ENCODE assay signal across 21 cellular contexts in the genomic region with DNA sequence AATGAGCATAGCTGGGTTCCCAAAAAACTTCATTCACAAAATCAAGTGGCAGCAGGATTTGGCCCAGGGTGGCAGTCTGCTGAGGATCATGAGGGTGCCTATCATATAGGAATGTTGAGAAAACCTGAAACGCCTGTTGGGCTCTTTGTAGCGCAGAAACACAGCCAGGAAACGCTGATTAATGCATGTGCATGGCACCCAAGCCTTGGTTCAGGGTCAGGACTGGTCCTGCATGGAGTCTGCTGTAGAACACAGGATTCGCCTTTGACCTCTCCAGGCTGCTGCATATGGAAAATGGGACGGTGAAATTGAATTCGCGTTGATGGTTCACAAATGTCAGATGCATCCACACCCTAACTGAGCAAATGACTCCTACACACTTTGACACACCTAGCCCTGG.
"Had no signal": no experiment of that assay in that cellular context is flagged by ENCODE, and none has a peak within 500 bp of the region (broad histone marks: within the 10 kb centered on the region; RNA-seq: fewer than 3 reads in every experiment).

No MANE protein-coding gene starts in this region.

- H3K27me3 Mint-ChIP-seq: activated CD4-positive, alpha-beta T cell treated with anti-CD3 and anti-CD28 coated beads for 36 hours had no signal

- H3K27ac ChIP-seq: adrenal gland, foreskin keratinocyte, skin epidermis, transverse colon, WERI-Rb-1 had no signal

- ATAC-seq: activated CD4-positive, alpha-beta T cell treated with anti-CD3 and anti-CD28 coated beads for 36 hours; foreskin keratinocyte; mucosa of descending colon; naive thymus-derived CD4-positive, alpha-beta T cell; stimulated activated naive CD8-positive, alpha-beta T cell treated with anti-CD3 and anti-CD28 coated beads, Interleukin-15, Interleukin-2, amounts not matched to agents 100 U/mL and 50 U/mL, for 24 hours had no signal

- H3K4me1 ChIP-seq: adrenal gland, foreskin keratinocyte, transverse colon had no signal

- H3K9me3 ChIP-seq: adrenal gland, mucosa of descending colon, transverse colon had no signal

- DNase-seq: activated CD4-positive, alpha-beta T cell treated with anti-CD3 and anti-CD28 coated beads for 36 hours; activated naive CD4-positive, alpha-beta T cell treated with anti-CD3 and anti-CD28 coated beads, Interleukin-2, amount 50 U/mL, for 16 hours; caudate nucleus; cortex of kidney; effector CD4-positive, alpha-beta T cell; foreskin keratinocyte; glutamatergic neuron; immature natural killer cell; mucosa of descending colon; naive thymus-derived CD4-positive, alpha-beta T cell; nucleus accumbens; posterior cingulate gyrus; SIG-M5; stimulated activated CD4-positive, alpha-beta T cell treated with anti-CD3 and anti-CD28 coated beads, Interleukin-4, amount 100 ng/mL, for 4 hours; stimulated activated CD8-positive, alpha-beta memory T cell treated with anti-CD3 and anti-CD28 coated beads, Interleukin-4, amount 100 ng/mL, for 48 hours; stimulated activated naive CD8-positive, alpha-beta T cell treated with anti-CD3 and anti-CD28 coated beads, Interleukin-15, Interleukin-2, amounts not matched to agents 100 U/mL and 50 U/mL, for 24 hours; transverse colon; WERI-Rb-1 had no signal

- H3K36me3 ChIP-seq: adrenal gland, transverse colon, WERI-Rb-1 had no signal

- H3K4me1 Mint-ChIP-seq: activated CD4-positive, alpha-beta T cell treated with anti-CD3 and anti-CD28 coated beads for 36 hours; immature natural killer cell; naive thymus-derived CD4-positive, alpha-beta T cell had no signal

- H3K27me3 ChIP-seq: adrenal gland, foreskin keratinocyte, transverse colon had no signal

- H3K4me3 ChIP-seq: adrenal gland, lung, mucosa of descending colon, skin epidermis, transverse colon had no signal

- H3K4me3 Mint-ChIP-seq: activated CD4-positive, alpha-beta T cell treated with anti-CD3 and anti-CD28 coated beads for 36 hours; immature natural killer cell; naive thymus-derived CD4-positive, alpha-beta T cell had no signal

- H3K27ac Mint-ChIP-seq: activated CD4-positive, alpha-beta T cell treated with anti-CD3 and anti-CD28 coated beads for 36 hours; immature natural killer cell; naive thymus-derived CD4-positive, alpha-beta T cell had no signal

- H3K9me3 Mint-ChIP-seq: immature natural killer cell had no signal

- H3K36me3 Mint-ChIP-seq: immature natural killer cell; naive thymus-derived CD4-positive, alpha-beta T cell had no signal
